In genomic region chr20:44747166-44748004, GRCh38 we compare ENCODE assay signal across 8 cellular contexts. TPM values are rescaled to one million over a fixed set of nuclear protein-coding genes. Genes with fewer than 3 reads are reported as not detected.
DNase-seq lines count a peak whose midpoint lies in the region; ATAC-seq and TF ChIP-seq lines count a peak whose summit lies in the region.

No MANE protein-coding gene starts in this region.

- no peak overlapping the region for H3K18ac ChIP-seq in mesendoderm (ENCODE audit: low read length)

- peaks cover 54% of the 10 kb centered on the region for H3K27me3 Mint-ChIP-seq in CD4-positive, CD25-positive, alpha-beta regulatory T cell
- peaks cover 25% of the 10 kb centered on the region for H3K27me3 Mint-ChIP-seq in activated CD8-positive, alpha-beta T cell treated with anti-CD3 and anti-CD28 coated beads, Interleukin-2, amount 10 ng/mL, durations not matched to agents 7 days and 5 days (ENCODE audit: low read depth)
- peaks cover 17% of the 10 kb centered on the region for H3K27me3 Mint-ChIP-seq in endothelial cell (ENCODE audit: unreplicated experiment)

- no peaks in the 10 kb centered on the region for H3K79me1 ChIP-seq in mesendoderm (ENCODE audit: low read length)

- no peak overlapping the region for H3K4ac ChIP-seq in mesendoderm (ENCODE audit: low read depth, low read length)

- H3K9me3 Mint-ChIP-seq in CD4-positive, CD25-positive, alpha-beta regulatory T cell: no peaks in the 10 kb centered on the region
- H3K9me3 Mint-ChIP-seq in activated CD8-positive, alpha-beta T cell treated with anti-CD3 and anti-CD28 coated beads, Interleukin-2, amount 10 ng/mL, durations not matched to agents 7 days and 5 days (ENCODE audit: insufficient read depth): no peaks in the 10 kb centered on the region
- H3K9me3 Mint-ChIP-seq in endothelial cell (ENCODE audit: unreplicated experiment): no peaks in the 10 kb centered on the region

- no peaks in the 10 kb centered on the region for H3K9me3 ChIP-seq in CD4-positive, CD25-positive, alpha-beta regulatory T cell (ENCODE audit: control insufficient read depth in 2 of 2, low read length in 2 of 2)

- POLR2A ChIA-PET in activated CD8-positive, alpha-beta T cell treated with anti-CD3 and anti-CD28 coated beads, Interleukin-2, amount 10 ng/mL, durations not matched to agents 7 days and 5 days (lab: Charles Lee): no interaction called here

- H3K4me3 Mint-ChIP-seq in CD4-positive, CD25-positive, alpha-beta regulatory T cell: peak overlapping the region in 3 of 4 donors; percentile 20 to 60 (median 55)
- no peak overlapping the region for H3K4me3 Mint-ChIP-seq in activated CD8-positive, alpha-beta T cell treated with anti-CD3 and anti-CD28 coated beads, Interleukin-2, amount 10 ng/mL, durations not matched to agents 7 days and 5 days
- H3K4me3 Mint-ChIP-seq in endothelial cell (ENCODE audit: unreplicated experiment): no peak overlapping the region

- H2BK5ac ChIP-seq in mesendoderm (ENCODE audit: low read length): no peak overlapping the region

- H3K79me2 ChIP-seq in mesendoderm (ENCODE audit: control insufficient read depth, insufficient read depth, low read length): no peaks in the 10 kb centered on the region

- no peaks in the 10 kb centered on the region for H3K36me3 Mint-ChIP-seq in CD4-positive, CD25-positive, alpha-beta regulatory T cell
- H3K36me3 Mint-ChIP-seq in activated CD8-positive, alpha-beta T cell treated with anti-CD3 and anti-CD28 coated beads, Interleukin-2, amount 10 ng/mL, durations not matched to agents 7 days and 5 days (ENCODE audit: low read depth): no peaks in the 10 kb centered on the region
- H3K36me3 Mint-ChIP-seq in endothelial cell (ENCODE audit: low read depth, unreplicated experiment): no peaks in the 10 kb centered on the region

- H3K4me3 ChIP-seq in CD4-positive, CD25-positive, alpha-beta regulatory T cell (ENCODE audit: low read depth, low read length): no peak overlapping the region
- H3K4me3 ChIP-seq in mesendoderm (ENCODE audit: low read length): no peak overlapping the region

- no peak overlapping the region for H2AK5ac ChIP-seq in mesendoderm (ENCODE audit: low read length)

- H3K56ac ChIP-seq in mesendoderm (ENCODE audit: low read length): no peak overlapping the region

- no CpG with 5 or more reads among the region's 5 CpGs for WGBS in mesendoderm (ENCODE audit: extremely low coverage, insufficient coverage, low lambda C conversion rate)

- H3K4me1 ChIP-seq in CD4-positive, CD25-positive, alpha-beta regulatory T cell (ENCODE audit: control insufficient read depth, insufficient read depth, low read length, poor library complexity, severe bottlenecking): peaks cover 9% of the 10 kb centered on the region
- H3K4me1 ChIP-seq in mesendoderm (ENCODE audit: control insufficient read depth, low read depth, low read length): peaks cover 2% of the 10 kb centered on the region

- peak; percentile 15 to 54 (median 34) for DNase-seq in CD4-positive, CD25-positive, alpha-beta regulatory T cell
- DNase-seq in HS-27A (ENCODE audit: low read depth): peak; percentile 70
- peak; percentile 87 for DNase-seq in NCI-H774 (lab: John Stamatoyannopoulos, UW)
- DNase-seq in activated CD8-positive, alpha-beta T cell treated with anti-CD3 and anti-CD28 coated beads, Interleukin-2, amount 10 ng/mL, durations not matched to agents 7 days and 5 days: peak; percentile 73
- DNase-seq in endothelial cell (ENCODE audit: low spot score): peak; percentile 82
- DNase-seq in mesendoderm: peak; percentile 94
- peak; percentile 30 for DNase-seq in stimulated activated CD8-positive, alpha-beta memory T cell treated with anti-CD3 and anti-CD28 coated beads, Interleukin-7, amount 100 ng/mL, for 24 hours (ENCODE audit: low read depth)

- no peak overlapping the region for H3K27ac ChIP-seq in CD4-positive, CD25-positive, alpha-beta regulatory T cell (ENCODE audit: insufficient read depth, low read length, poor library complexity, severe bottlenecking)
- H3K27ac ChIP-seq in mesendoderm (ENCODE audit: low read depth, low read length): no peak overlapping the region

- H3K4me2 ChIP-seq in mesendoderm (ENCODE audit: low read length): no peak overlapping the region

- no peak overlapping the region for H4K8ac ChIP-seq in mesendoderm (ENCODE audit: low read depth, low read length)

- no peak overlapping the region for H3K23ac ChIP-seq in mesendoderm (ENCODE audit: low read length)

- peak; percentile 42 to 47 for ATAC-seq in CD4-positive, CD25-positive, alpha-beta regulatory T cell (ENCODE audit: low read depth in 2 of 2)
- peak; percentile 45 for ATAC-seq in activated CD8-positive, alpha-beta T cell treated with anti-CD3 and anti-CD28 coated beads, Interleukin-2, amount 10 ng/mL, durations not matched to agents 7 days and 5 days
- no peak for ATAC-seq in GM21381 (IDR thresholded peaks at IDR 0.05; ENCODE audit: unreplicated experiment)

- no peak overlapping the region for H3K27ac Mint-ChIP-seq in CD4-positive, CD25-positive, alpha-beta regulatory T cell
- peak overlapping the region; percentile 44 for H3K27ac Mint-ChIP-seq in activated CD8-positive, alpha-beta T cell treated with anti-CD3 and anti-CD28 coated beads, Interleukin-2, amount 10 ng/mL, durations not matched to agents 7 days and 5 days
- no peak overlapping the region for H3K27ac Mint-ChIP-seq in endothelial cell (ENCODE audit: unreplicated experiment)

- H3K9ac ChIP-seq in mesendoderm (ENCODE audit: low read length): no peak overlapping the region

- H3K4me1 Mint-ChIP-seq in CD4-positive, CD25-positive, alpha-beta regulatory T cell: peaks cover 0 to 12% (median 4%) of the 10 kb centered on the region in 4 donors
- H3K4me1 Mint-ChIP-seq in activated CD8-positive, alpha-beta T cell treated with anti-CD3 and anti-CD28 coated beads, Interleukin-2, amount 10 ng/mL, durations not matched to agents 7 days and 5 days (ENCODE audit: low read depth): peaks cover 6% of the 10 kb centered on the region
- peaks cover 3% of the 10 kb centered on the region for H3K4me1 Mint-ChIP-seq in endothelial cell (ENCODE audit: unreplicated experiment)

- peak; percentile 65 for TF ChIP-seq CTCF in endothelial cell (IDR thresholded peaks at IDR 0.05; ENCODE audit: unreplicated experiment)

- H3K36me3 ChIP-seq in CD4-positive, CD25-positive, alpha-beta regulatory T cell (ENCODE audit: control insufficient read depth, insufficient read depth, low read length): no peaks in the 10 kb centered on the region
- H3K36me3 ChIP-seq in mesendoderm (ENCODE audit: control insufficient read depth, insufficient read depth, low read length): no peaks in the 10 kb centered on the region

- no peak overlapping the region for H4K5ac ChIP-seq in mesendoderm (ENCODE audit: low read length)

- H3K27me3 ChIP-seq in CD4-positive, CD25-positive, alpha-beta regulatory T cell (ENCODE audit: control insufficient read depth, insufficient read depth, low read length): peaks cover 24% of the 10 kb centered on the region
- H3K27me3 ChIP-seq in mesendoderm (ENCODE audit: insufficient read depth, low read length, poor library complexity): no peaks in the 10 kb centered on the region

- CTCF ChIA-PET in activated CD8-positive, alpha-beta T cell treated with anti-CD3 and anti-CD28 coated beads, Interleukin-2, amount 10 ng/mL, durations not matched to agents 7 days and 5 days (lab: Charles Lee): interaction anchor here (0.6 to 2.9 kb wide), 26 partner anchors 9 to 769 kb away, joined by 3 to 24 read pairs (median 4); partner anchors contain the start of gene PABPC1L

- no peak overlapping the region for H2BK120ac ChIP-seq in mesendoderm (ENCODE audit: low read depth, low read length)

- no peak overlapping the region for H2BK15ac ChIP-seq in mesendoderm (replicated peaks; ENCODE audit: low read depth)

RNA-seq across cellular contexts. Expression of gene KCNK15, which starts 1.7 kb away (rescaled TPM):
- not detected for total RNA-seq in CD4-positive, CD25-positive, alpha-beta regulatory T cell
- polyA plus RNA-seq in CD4-positive, CD25-positive, alpha-beta regulatory T cell: not detected
- not detected for total RNA-seq in activated CD8-positive, alpha-beta T cell treated with anti-CD3 and anti-CD28 coated beads, Interleukin-2, amount 10 ng/mL, durations not matched to agents 7 days and 5 days
- not detected for total RNA-seq in endothelial cell (ENCODE audit: unreplicated experiment)
- polyA plus RNA-seq in mesendoderm (2013, experiment 1 of 2): 0.55 TPM
- polyA plus RNA-seq in mesendoderm (2013, experiment 2 of 2): 0.67 TPM

RNA-seq across cellular contexts. Expression of gene CCN5, which starts 32.2 kb away (rescaled TPM):
- not detected for total RNA-seq in CD4-positive, CD25-positive, alpha-beta regulatory T cell
- not detected for polyA plus RNA-seq in CD4-positive, CD25-positive, alpha-beta regulatory T cell
- not detected for total RNA-seq in activated CD8-positive, alpha-beta T cell treated with anti-CD3 and anti-CD28 coated beads, Interleukin-2, amount 10 ng/mL, durations not matched to agents 7 days and 5 days
- not detected for total RNA-seq in endothelial cell (ENCODE audit: unreplicated experiment)
- not detected for polyA plus RNA-seq in mesendoderm (2013, experiment 1 of 2)
- not detected for polyA plus RNA-seq in mesendoderm (2013, experiment 2 of 2)

Comparison
In these comparisons a context has a peak if more than half of its experiments do, and no peak if none do; other contexts are left out.
1. DNase-seq: peak in every context shown above with its lines; median percentile 94 in mesendoderm; 87 in NCI-H774; 82 in endothelial cell; 73 in activated CD8-positive, alpha-beta T cell treated with anti-CD3 and anti-CD28 coated beads, Interleukin-2, amount 10 ng/mL, durations not matched to agents 7 days and 5 days; 70 in HS-27A; 34 in CD4-positive, CD25-positive, alpha-beta regulatory T cell; 30 in stimulated activated CD8-positive, alpha-beta memory T cell treated with anti-CD3 and anti-CD28 coated beads, Interleukin-7, amount 100 ng/mL, for 24 hours.
2. H3K4me3 Mint-ChIP-seq: peak in CD4-positive, CD25-positive, alpha-beta regulatory T cell (3 of 4); none in activated CD8-positive, alpha-beta T cell treated with anti-CD3 and anti-CD28 coated beads, Interleukin-2, amount 10 ng/mL, durations not matched to agents 7 days and 5 days (single experiment) and endothelial cell (single experiment).